Comparison of ENCODE assay signal across 5 cellular contexts in the genomic region with DNA sequence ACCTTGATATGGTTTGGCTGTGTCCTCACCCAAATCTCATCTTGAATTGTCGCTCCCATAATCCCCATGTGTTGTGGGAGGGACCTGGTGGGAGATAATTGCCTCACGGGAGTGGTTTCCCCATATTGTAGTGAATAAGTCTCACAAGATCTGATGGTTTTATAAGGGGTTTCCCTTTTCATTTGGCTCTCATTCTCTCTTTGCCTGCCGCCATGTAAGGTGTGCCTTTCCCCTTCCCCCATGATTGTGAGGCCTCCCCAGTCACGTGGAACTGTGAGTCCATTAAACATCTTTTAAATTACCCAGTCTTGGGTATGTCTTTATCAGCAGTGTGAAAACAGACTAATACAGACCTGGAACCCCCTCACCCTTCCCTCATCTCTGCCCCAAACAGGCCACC. TPM values are rescaled to one million over a fixed set of nuclear protein-coding genes. Genes with fewer than 3 reads are reported as not detected.
DNase-seq lines count a peak whose midpoint lies in the region; ATAC-seq, FAIRE-seq and TF ChIP-seq lines count a peak whose summit lies in the region.
"Not testable (repeated sequence)": the region's sequence is repeated elsewhere in the genome, so short reads cannot be mapped to it uniquely, and the experiment has no call there.

No MANE protein-coding gene starts in this region.

- H3K79me1 ChIP-seq in neuronal stem cell (ENCODE audit: low read depth, low read length): not testable (repeated sequence)

- intact Hi-C loops in K562 (cut with micrococcal nuclease): not testable (repeated sequence)
- intact Hi-C loops in HepG2 (cut with micrococcal nuclease; ENCODE audit: unreplicated experiment): loop anchor here (5.0 kb wide), 1 partner anchor 96 kb away; no protein-coding TSS in a partner anchor

- H3K9me3 ChIP-seq in K562 (replicated peaks; ENCODE audit: control insufficient read depth, insufficient read depth, low read depth, low read length); HepG2 (ENCODE audit: low read length); neuronal stem cell (replicated peaks in 1 of 2; ENCODE audit: control insufficient read depth in 2 of 2, insufficient read depth in 1 of 2, low read depth in 1 of 2, low read length in 2 of 2): not testable (repeated sequence)

- not testable (repeated sequence) for H2BK120ac ChIP-seq in neuronal stem cell (ENCODE audit: low read depth, low read length)

- H3K27ac ChIP-seq in K562 (ENCODE audit: extremely low read depth, low read depth, low read length); HepG2 (ENCODE audit: extremely low read length, insufficient read depth, low read length); neuronal stem cell (replicated peaks; ENCODE audit: low read length): not testable (repeated sequence)

- TF ChIP-seq RAD21 in K562 (CRISPR knock-in tag; conservative IDR thresholded peaks at IDR 0.05 in 1 of 2, IDR thresholded peaks at IDR 0.05 in 1 of 2); HepG2 (CRISPR knock-in tag; IDR thresholded peaks at IDR 0.05): not testable (repeated sequence)

- not testable (repeated sequence) for H3K79me2 ChIP-seq in K562 (ENCODE audit: control insufficient read depth, insufficient read depth, low read length); HepG2 (ENCODE audit: insufficient read depth, low read length)

- H4K20me1 ChIP-seq in K562 (replicated peaks; ENCODE audit: control insufficient read depth, insufficient read depth, low read length); HepG2 (ENCODE audit: insufficient read depth, low read length): not testable (repeated sequence)

- not testable (repeated sequence) for H2BK15ac ChIP-seq in neuronal stem cell (ENCODE audit: low read length)

- H3K14ac ChIP-seq in neuronal stem cell (ENCODE audit: low read length): not testable (repeated sequence)

- not testable (repeated sequence) for TF ChIP-seq EP300 in K562 (IDR thresholded peaks at IDR 0.05; ENCODE audit: low read length); HepG2 (IDR thresholded peaks at IDR 0.05; ENCODE audit: low read depth in 2 of 2, low read length in 2 of 2); HepG2 (CRISPR knock-in tag; IDR thresholded peaks at IDR 0.05; ENCODE audit: borderline replicate concordance)

- H3K27ac Mint-ChIP-seq in osteocyte (ENCODE audit: unreplicated experiment): not testable (repeated sequence)
- peak overlapping the region; percentile 4 to 17 for H3K27ac Mint-ChIP-seq in stimulated activated naive CD8-positive, alpha-beta T cell treated with anti-CD3 and anti-CD28 coated beads, Interleukin-15, amount 100 ng/mL, for 72 hours

- H3K9ac ChIP-seq in K562 (ENCODE audit: insufficient read depth in 1 of 2, low read depth in 2 of 2, low read length in 2 of 2); HepG2 (ENCODE audit: insufficient read depth, low read depth, low read length); neuronal stem cell (ENCODE audit: low read depth, low read length, poor library complexity): not testable (repeated sequence)

- not testable (repeated sequence) for ATAC-seq in K562; HepG2; stimulated activated naive CD8-positive, alpha-beta T cell treated with anti-CD3 and anti-CD28 coated beads, Interleukin-15, amount 100 ng/mL, for 72 hours

- in situ Hi-C loops in K562 (cut with MboI); HepG2 (cut with HindIII; ENCODE audit: extremely low pct_ligation_motif_present, low pct_unique_long_range_greater_than_20kb): not testable (repeated sequence)

- H3K4me3 Mint-ChIP-seq in osteocyte (ENCODE audit: unreplicated experiment); stimulated activated naive CD8-positive, alpha-beta T cell treated with anti-CD3 and anti-CD28 coated beads, Interleukin-15, amount 100 ng/mL, for 72 hours: not testable (repeated sequence)

- H3K36me3 ChIP-seq in K562 (ENCODE audit: control insufficient read depth, insufficient read depth, low read length); HepG2 (replicated peaks in 1 of 2; ENCODE audit: control insufficient read depth in 1 of 2, insufficient read depth in 2 of 2, low read length in 2 of 2); neuronal stem cell (replicated peaks in 1 of 2; ENCODE audit: control insufficient read depth in 2 of 2, insufficient read depth in 2 of 2, low read length in 2 of 2): not testable (repeated sequence)

- not testable (repeated sequence) for H3K27me3 Mint-ChIP-seq in osteocyte (ENCODE audit: unreplicated experiment); stimulated activated naive CD8-positive, alpha-beta T cell treated with anti-CD3 and anti-CD28 coated beads, Interleukin-15, amount 100 ng/mL, for 72 hours

- not testable (repeated sequence) for H2BK12ac ChIP-seq in neuronal stem cell (ENCODE audit: low read length)

- H3K4me3 ChIP-seq in K562; HepG2 (replicated peaks in 1 of 3; ENCODE audit: insufficient read depth in 1 of 3, low read depth in 2 of 3, low read length in 3 of 3); neuronal stem cell (ENCODE audit: low read length in 2 of 2): not testable (repeated sequence)

- not testable (repeated sequence) for H3K18ac ChIP-seq in neuronal stem cell (ENCODE audit: low read length)

- H2AFZ ChIP-seq in K562 (ENCODE audit: low read depth, low read length); HepG2 (ENCODE audit: low read length); neuronal stem cell (ENCODE audit: low read length): not testable (repeated sequence)

- WGBS in K562 (ENCODE audit: insufficient coverage, low coverage, missing lambda C conversion rate): 71% methylated on average over 4 of the region's 4 CpGs
- 76% methylated on average over 4 of the region's 4 CpGs for WGBS in HepG2 (ENCODE audit: low lambda C conversion rate)
- no CpG with 5 or more reads among the region's 4 CpGs for WGBS in neuronal stem cell (ENCODE audit: extremely low coverage in 2 of 2, insufficient read length in 2 of 2, insufficient replicate concordance in 1 of 2), 2 donors

- H3K4me2 ChIP-seq in K562 (ENCODE audit: insufficient read depth, low read length); HepG2 (ENCODE audit: low read depth, low read length); neuronal stem cell (ENCODE audit: insufficient read depth, low read length, poor library complexity, severe bottlenecking): not testable (repeated sequence)

- H3K27me3 ChIP-seq in K562 (ENCODE audit: control insufficient read depth in 2 of 2, insufficient read depth in 2 of 2, low read length in 2 of 2); HepG2 (ENCODE audit: control insufficient read depth in 1 of 2, insufficient read depth in 2 of 2, low read length in 2 of 2); neuronal stem cell (ENCODE audit: control insufficient read depth in 3 of 3, insufficient read depth in 3 of 3, low read depth in 1 of 3, low read length in 3 of 3): not testable (repeated sequence)

- H3K4me1 ChIP-seq in K562 (replicated peaks in 1 of 2; ENCODE audit: control insufficient read depth in 2 of 2, insufficient read depth in 2 of 2, low read length in 2 of 2) (peaks cover 0 to 26% of the 10 kb centered on the region in 2 experiments; a peak in 3 of 5 replicates), HepG2 (ENCODE audit: insufficient read depth, low read length) (peaks cover 44% of the 10 kb centered on the region)
- H3K4me1 ChIP-seq in neuronal stem cell (ENCODE audit: control insufficient read depth in 2 of 2, insufficient read depth in 1 of 2, low read depth in 1 of 2, low read length in 2 of 2): not testable (repeated sequence)

- not testable (repeated sequence) for H3K4ac ChIP-seq in neuronal stem cell (ENCODE audit: low read length)

- not testable (repeated sequence) for TF ChIP-seq CTCF in K562 (IDR thresholded peaks at IDR 0.05 in 2 of 3, conservative IDR thresholded peaks at IDR 0.05 in 1 of 3; ENCODE audit: insufficient read depth in 2 of 3, low read depth in 1 of 3, low read length in 3 of 3); HepG2 (CRISPR knock-in tag; IDR thresholded peaks at IDR 0.05); osteocyte (IDR thresholded peaks at IDR 0.05)

- BruUV-seq in K562 (replicated peaks; lab: Mats Ljungman, UMichigan); HepG2 (replicated peaks; lab: Mats Ljungman, UMichigan): not testable (repeated sequence)

- H4K8ac ChIP-seq in neuronal stem cell (ENCODE audit: low read depth, low read length): not testable (repeated sequence)

- not testable (repeated sequence) for TF ChIP-seq POLR2A in K562 (conservative IDR thresholded peaks at IDR 0.05); HepG2 (IDR thresholded peaks at IDR 0.05; ENCODE audit: insufficient read depth in 1 of 2, low read depth in 2 of 2, low read length in 2 of 2)

- not testable (repeated sequence) for FAIRE-seq in K562 (lab: Jason Lieb, UNC); HepG2 (lab: Jason Lieb, UNC)

- H3K9me1 ChIP-seq in K562 (ENCODE audit: control insufficient read depth, insufficient read depth, low read length): not testable (repeated sequence)

- H3K9me3 Mint-ChIP-seq in osteocyte (ENCODE audit: unreplicated experiment); stimulated activated naive CD8-positive, alpha-beta T cell treated with anti-CD3 and anti-CD28 coated beads, Interleukin-15, amount 100 ng/mL, for 72 hours: not testable (repeated sequence)

- CTCF ChIA-PET in K562 (lab: Yijun Ruan, JAX; ENCODE audit: low intra/inter-chr PET ratio); HepG2 (lab: Yijun Ruan, JAX; ENCODE audit: low intra/inter-chr PET ratio, low total read pairs): not testable (repeated sequence)

- H4K91ac ChIP-seq in neuronal stem cell (ENCODE audit: low read depth, low read length, poor library complexity): not testable (repeated sequence)

- DNase-seq in K562 (ENCODE audit: extremely low read depth in 1 of 4, low spot score in 3 of 4); HepG2 (ENCODE audit: low spot score); neuronal stem cell (ENCODE audit: low spot score); stimulated activated naive CD8-positive, alpha-beta T cell treated with anti-CD3 and anti-CD28 coated beads, Interleukin-15, amount 100 ng/mL, for 72 hours: not testable (repeated sequence)
- DNase-seq in osteocyte (ENCODE audit: extremely low spot score, unreplicated experiment): peak; percentile 38

- POLR2A ChIA-PET in K562 (lab: Yijun Ruan, JAX): interaction anchor here (1.5 kb wide), 1 partner anchor 22 kb away, joined by 5 read pairs; no protein-coding TSS in a partner anchor
- POLR2A ChIA-PET in HepG2 (lab: Yijun Ruan, JAX): not testable (repeated sequence)

- H2BK5ac ChIP-seq in neuronal stem cell (ENCODE audit: low read length): peak overlapping the region; percentile 3

- H3K23ac ChIP-seq in neuronal stem cell (ENCODE audit: low read depth, low read length, poor library complexity): not testable (repeated sequence)

- H3K36me3 Mint-ChIP-seq in osteocyte (ENCODE audit: unreplicated experiment): not testable (repeated sequence)

- H2AK5ac ChIP-seq in neuronal stem cell (ENCODE audit: low read depth, low read length): not testable (repeated sequence)

- not testable (repeated sequence) for H3K4me1 Mint-ChIP-seq in osteocyte (ENCODE audit: unreplicated experiment); stimulated activated naive CD8-positive, alpha-beta T cell treated with anti-CD3 and anti-CD28 coated beads, Interleukin-15, amount 100 ng/mL, for 72 hours

RNA-seq across cellular contexts. Expression of a gene that starts 59.4 kb away (rescaled TPM):
- total RNA-seq in K562 (2011; cell fraction: chromatin; rRNA removed; ENCODE audit: low replicate concordance): 68.7 and 76.5 TPM in 2 replicates
- 40.7 and 42.0 TPM in 2 replicates for total RNA-seq in K562 (2011; cell fraction: nucleolus; rRNA removed)
- 53.5 and 72.7 TPM in 2 replicates for total RNA-seq in K562 (2011; cell fraction: nucleoplasm; rRNA removed)
- 5.8 and 7.9 TPM in 2 replicates for total RNA-seq in K562 (2014; rRNA removed)
- 13.9 and 14.3 TPM in 2 replicates for total RNA-seq in K562 (2014; rRNA removed; fragmentation: Illumina TruSeq; extraction: Trizol)
- total RNA-seq in K562 (2015; rRNA removed; fragmentation: Illumina TruSeq; extraction: Trizol): 14.0 and 15.0 TPM in 2 replicates
- total RNA-seq in K562 (2021): 24.2 and 26.9 TPM in 2 replicates
- polyA plus RNA-seq in K562 (2011; rRNA removed): 10.6 and 11.8 TPM in 2 replicates
- 4.0 and 6.6 TPM in 2 replicates for polyA plus RNA-seq in K562 (2011; cell fraction: cytosol; rRNA removed)
- 22.0 and 24.1 TPM in 2 replicates for polyA plus RNA-seq in K562 (2011; cell fraction: nucleus; rRNA removed)
- polyA plus RNA-seq in K562 (2012): 6.6 and 7.6 TPM in 2 replicates
- 9.5 and 9.9 TPM in 2 replicates for polyA plus RNA-seq in K562 (2014; fragmentation: Illumina TruSeq; extraction: Trizol)
- 1 to 10 TPM; 1.2 to 1.8 TPM for polyA plus RNA-seq in K562 (2014; fragmentation: Nextera tagmentation; extraction: Ambion mirVana)
- 12.4 and 13.1 TPM in 2 replicates for polyA plus RNA-seq in K562 (2014; rRNA removed)
- 22.8 and 24.7 TPM in 2 replicates for polyA minus RNA-seq in K562 (2011; rRNA and poly(A)+ RNA removed)
- polyA minus RNA-seq in K562 (2011; cell fraction: cytosol; rRNA and poly(A)+ RNA removed): 8.6 and 11.1 TPM in 2 replicates
- polyA minus RNA-seq in K562 (2011; cell fraction: nucleus; rRNA and poly(A)+ RNA removed): 14.1 and 22.8 TPM in 2 replicates
- total RNA-seq in HepG2 (2016; rRNA removed; fragmentation: Illumina TruSeq; extraction: Trizol): 10.3 and 11.8 TPM in 2 replicates
- total RNA-seq in HepG2 (2016; cell fraction: cytosol; rRNA removed; fragmentation: Illumina TruSeq; extraction: Trizol; ENCODE audit: low read depth): 4.8 and 8.2 TPM in 2 replicates
- 10.6 and 11.9 TPM in 2 replicates for total RNA-seq in HepG2 (2016; cell fraction: insoluble cytoplasmic fraction; rRNA removed; fragmentation: Illumina TruSeq; extraction: Trizol)
- total RNA-seq in HepG2 (2016; cell fraction: membrane; rRNA removed; fragmentation: Illumina TruSeq; extraction: Trizol): 3.9 and 4.0 TPM in 2 replicates
- total RNA-seq in HepG2 (2016; cell fraction: nucleus; rRNA removed; fragmentation: Illumina TruSeq; extraction: Trizol): 12.8 and 14.4 TPM in 2 replicates
- polyA plus RNA-seq in HepG2 (2011; rRNA removed): 4.4 and 5.3 TPM in 2 replicates
- 1.9 and 2.2 TPM in 2 replicates for polyA plus RNA-seq in HepG2 (2011; cell fraction: cytosol; rRNA removed)
- 10.1 and 12.2 TPM in 2 replicates for polyA plus RNA-seq in HepG2 (2011; cell fraction: nucleus; rRNA removed)
- polyA plus RNA-seq in HepG2 (2012): 4.4 and 5.3 TPM in 2 replicates
- 0.20 TPM in 2 replicates for polyA plus RNA-seq in HepG2 (2016; cell fraction: cytosol; fragmentation: Illumina TruSeq; extraction: Trizol; ENCODE audit: low read depth)
- polyA plus RNA-seq in HepG2 (2016; cell fraction: insoluble cytoplasmic fraction; fragmentation: Illumina TruSeq; extraction: Trizol; ENCODE audit: low read depth): 4.7 TPM in 2 replicates
- polyA plus RNA-seq in HepG2 (2016; cell fraction: membrane; fragmentation: Illumina TruSeq; extraction: Trizol; ENCODE audit: low read depth): 0.71 and 0.95 TPM in 2 replicates
- polyA plus RNA-seq in HepG2 (2016; cell fraction: nucleus; fragmentation: Illumina TruSeq; extraction: Trizol; ENCODE audit: insufficient read depth, low read depth): 22.5 and 25.6 TPM in 2 replicates
- 12.7 and 16.2 TPM in 2 replicates for polyA minus RNA-seq in HepG2 (2011; rRNA and poly(A)+ RNA removed; ENCODE audit: low replicate concordance)
- 5.2 and 5.8 TPM in 2 replicates for polyA minus RNA-seq in HepG2 (2011; cell fraction: cytosol; rRNA and poly(A)+ RNA removed)
- polyA minus RNA-seq in HepG2 (2011; cell fraction: nucleus; rRNA and poly(A)+ RNA removed): 19.8 and 20.3 TPM in 2 replicates
- 11.3 TPM for polyA plus RNA-seq in neuronal stem cell (2013, experiment 1 of 2)
- 11.5 TPM for polyA plus RNA-seq in neuronal stem cell (2013, experiment 2 of 2)
- 26.1 and 28.2 TPM in 2 replicates for total RNA-seq in osteocyte
